Comparison of ENCODE assay signal across 13 cellular contexts in the genomic region with DNA sequence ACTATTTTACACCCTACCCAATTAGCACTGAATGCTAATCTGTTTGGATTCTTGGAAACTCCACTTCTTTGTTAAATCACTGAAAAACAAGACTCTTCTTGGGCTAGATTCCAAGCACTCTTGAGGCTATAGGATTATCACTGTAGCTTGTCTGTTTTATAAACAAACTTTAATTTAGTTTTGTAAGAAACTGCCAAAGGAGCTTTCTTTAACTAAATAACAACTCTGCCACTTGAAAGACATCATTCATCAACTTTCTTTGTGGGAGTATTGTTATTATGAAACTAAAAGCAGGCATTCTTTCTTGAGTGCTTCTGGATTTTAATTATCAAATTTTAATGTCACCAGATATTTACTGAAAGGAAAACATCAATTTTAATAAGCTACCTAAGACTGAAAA.
"Had no signal": no experiment of that assay in that cellular context is flagged by ENCODE, and none has a peak within 500 bp of the region (broad histone marks: within the 10 kb centered on the region; RNA-seq: fewer than 3 reads in every experiment).

No MANE protein-coding gene starts in this region.

- H3K4me3 Mint-ChIP-seq: memory B cell had no signal

- H3K9me3 ChIP-seq: esophagus muscularis mucosa, right lobe of liver, spleen had no signal

- H3K9me3 Mint-ChIP-seq: activated naive CD4-positive, alpha-beta T cell treated with anti-CD3 and anti-CD28 coated beads, Interleukin-2, amount 50 U/mL, for 72 hours; memory B cell had no signal

- H3K27ac Mint-ChIP-seq: activated naive CD4-positive, alpha-beta T cell treated with anti-CD3 and anti-CD28 coated beads, Interleukin-2, amount 50 U/mL, for 72 hours; memory B cell had no signal

- H3K27me3 Mint-ChIP-seq: memory B cell had no signal

- DNase-seq: activated CD4-positive, alpha-beta T cell treated with anti-CD3 and anti-CD28 coated beads for 4 hours; aorta; dorsolateral prefrontal cortex; foreskin fibroblast; right lobe of liver; spleen; stimulated activated CD4-positive, alpha-beta T cell treated with anti-CD3 and anti-CD28 coated beads, Interleukin-2, amount 100 ng/mL, for 24 hours; stimulated activated naive CD4-positive, alpha-beta T cell treated with Interleukin-2 at 50 U/mL for 16 hours; trophoblast cell; WERI-Rb-1 had no signal

- ATAC-seq: activated naive CD4-positive, alpha-beta T cell treated with anti-CD3 and anti-CD28 coated beads, Interleukin-2, amount 50 U/mL, for 72 hours had no signal

- H3K27me3 ChIP-seq: dorsolateral prefrontal cortex, esophagus muscularis mucosa, right lobe of liver, spleen had no signal

- H3K27ac ChIP-seq: dorsolateral prefrontal cortex, WERI-Rb-1 had no signal
